Comparison of ENCODE assay signal across 36 cellular contexts in genomic region chr1:47471163-47471562, GRCh38. TPM values are rescaled to one million over a fixed set of nuclear protein-coding genes. Genes with fewer than 3 reads are reported as not detected.
DNase-seq lines count a peak whose midpoint lies in the region; ATAC-seq and TF ChIP-seq lines count a peak whose summit lies in the region.
"Had no signal": no experiment of that assay in that cellular context is flagged by ENCODE, and none has a peak within 500 bp of the region (broad histone marks: within the 10 kb centered on the region; RNA-seq: fewer than 3 reads in every experiment).

No MANE protein-coding gene starts in this region.

- intact Hi-C loops in Right ventricle myocardium inferior (cut with DNase I) = no loop called here

- H3K9me3 ChIP-seq in right atrium auricular region (no peaks in the 10 kb centered on the region), tibial nerve (no peaks in the 10 kb centered on the region)

- CTCF ChIA-PET in HEK293T (lab: Yijun Ruan, JAX) = no interaction called here

- H3K4me1 Mint-ChIP-seq in activated T-cell treated with anti-CD3 and anti-CD28 coated beads, Interleukin-2, amount 50 U/mL, for 72 hours (ENCODE audit: low read depth) = no peaks in the 10 kb centered on the region
- H3K4me1 Mint-ChIP-seq: activated CD8-positive, alpha-beta memory T cell treated with anti-CD3 and anti-CD28 coated beads, Interleukin-2, amount 10 ng/mL, durations not matched to agents 7 days and 5 days; activated naive CD8-positive, alpha-beta T cell treated with anti-CD3 and anti-CD28 coated beads, Interleukin-2, amount 50 U/mL, for 24 hours; immature natural killer cell; naive B cell; stimulated activated memory B cell treated with anti-CD40 and anti-IgM and Interleukin-4, amounts not matched to agents 10 μg/mL and 1 μg/mL and 100 μg/mL, for 72 hours had no signal

- TF ChIP-seq CTCF in right atrium auricular region (IDR thresholded peaks at IDR 0.05) (no peak), fibroblast of mammary gland (conservative IDR thresholded peaks at IDR 0.05; ENCODE audit: control insufficient read depth, insufficient read depth, low read depth, low read length) (no peak), tibial nerve (IDR thresholded peaks at IDR 0.05) (no peak)

- POLR2A ChIA-PET in HEK293T (lab: Yijun Ruan, JAX) = no interaction called here

- H3K4me1 ChIP-seq in right atrium auricular region = no peaks in the 10 kb centered on the region
- H3K4me1 ChIP-seq in tibial nerve = peaks cover 0 to 20% (median 0%) of the 10 kb centered on the region in 4 donors

- peak; percentile 28 for ATAC-seq in Right ventricle myocardium inferior
- no peak for ATAC-seq in activated T-cell treated with anti-CD3 and anti-CD28 coated beads, Interleukin-2, amount 50 U/mL, for 72 hours (replicated peaks in 1 of 2)
- ATAC-seq: activated CD4-positive, CD25-positive, alpha-beta regulatory T cell treated with anti-CD3 and anti-CD28 coated beads, Interleukin-2, amount 50 U/mL, for 24 hours; activated CD8-positive, alpha-beta memory T cell treated with anti-CD3 and anti-CD28 coated beads, Interleukin-2, amount 10 ng/mL, durations not matched to agents 7 days and 5 days; activated naive CD8-positive, alpha-beta T cell treated with anti-CD3 and anti-CD28 coated beads, Interleukin-2, amount 50 U/mL, for 24 hours; activated T-cell treated with anti-CD3 and anti-CD28 coated beads, Interleukin-2, amount 50 U/mL, for 4 hours; GM12878; PC-3; SK-N-SH treated with all-trans-retinoic acid at 6 μM for 48 hours; stimulated activated memory B cell treated with anti-CD40 and anti-IgM and Interleukin-4, amounts not matched to agents 10 μg/mL and 1 μg/mL and 100 μg/mL, for 72 hours had no signal

- H3K4me3 ChIP-seq in right atrium auricular region (no peak overlapping the region), fibroblast of mammary gland (ENCODE audit: control insufficient read depth, low read depth, low read length) (no peak overlapping the region), tibial nerve (no peak overlapping the region)
- H3K4me3 ChIP-seq: GM12878 had no signal

- no peak overlapping the region for H3K27ac Mint-ChIP-seq in activated T-cell treated with anti-CD3 and anti-CD28 coated beads, Interleukin-2, amount 50 U/mL, for 72 hours
- H3K27ac Mint-ChIP-seq: activated CD8-positive, alpha-beta memory T cell treated with anti-CD3 and anti-CD28 coated beads, Interleukin-2, amount 10 ng/mL, durations not matched to agents 7 days and 5 days; activated naive CD8-positive, alpha-beta T cell treated with anti-CD3 and anti-CD28 coated beads, Interleukin-2, amount 50 U/mL, for 24 hours; CD4-positive, alpha-beta T cell; dendritic cell treated with granulocyte-macrophage colony-stimulating factor and Interleukin-4, amounts not matched to agents 40 ng/mL and 50 ng/mL, for 4 days; immature natural killer cell; naive B cell; progenitor cell of endocrine pancreas; stimulated activated memory B cell treated with anti-CD40 and anti-IgM and Interleukin-4, amounts not matched to agents 10 μg/mL and 1 μg/mL and 100 μg/mL, for 72 hours had no signal

- no peaks in the 10 kb centered on the region for H3K36me3 Mint-ChIP-seq in activated T-cell treated with anti-CD3 and anti-CD28 coated beads, Interleukin-2, amount 50 U/mL, for 72 hours (ENCODE audit: insufficient read depth in 2 of 2)
- H3K36me3 Mint-ChIP-seq: activated CD8-positive, alpha-beta memory T cell treated with anti-CD3 and anti-CD28 coated beads, Interleukin-2, amount 10 ng/mL, durations not matched to agents 7 days and 5 days; immature natural killer cell; stimulated activated memory B cell treated with anti-CD40 and anti-IgM and Interleukin-4, amounts not matched to agents 10 μg/mL and 1 μg/mL and 100 μg/mL, for 72 hours had no signal

- H3K27ac ChIP-seq in right atrium auricular region (no peak overlapping the region), tibial nerve (peak overlapping the region in 2 of 4 donors; percentile 12 to 70)
- H3K27ac ChIP-seq: 22Rv1 had no signal

- H3K9me3 Mint-ChIP-seq in activated T-cell treated with anti-CD3 and anti-CD28 coated beads, Interleukin-2, amount 50 U/mL, for 72 hours = no peaks in the 10 kb centered on the region
- H3K9me3 Mint-ChIP-seq: activated naive CD8-positive, alpha-beta T cell treated with anti-CD3 and anti-CD28 coated beads, Interleukin-2, amount 50 U/mL, for 24 hours; activated T-cell treated with anti-CD3 and anti-CD28 coated beads, Interleukin-2, amount 50 U/mL, for 4 hours; CD4-positive, alpha-beta T cell; dendritic cell treated with granulocyte-macrophage colony-stimulating factor and Interleukin-4, amounts not matched to agents 40 ng/mL and 50 ng/mL, for 4 days; immature natural killer cell; stimulated activated memory B cell treated with anti-CD40 and anti-IgM and Interleukin-4, amounts not matched to agents 10 μg/mL and 1 μg/mL and 100 μg/mL, for 72 hours had no signal

- TF ChIP-seq EP300 in tibial nerve (IDR thresholded peaks at IDR 0.05) = peak in 1 of 2 donors; percentile 63

- no peaks in the 10 kb centered on the region for H3K27me3 ChIP-seq in right atrium auricular region
- peaks cover 0 to 8% of the 10 kb centered on the region in 2 donors for H3K27me3 ChIP-seq in tibial nerve

- TF ChIP-seq POLR2A in tibial nerve (IDR thresholded peaks at IDR 0.05) = no peak

- WGBS in tibial nerve, 2 donors = 60 to 62% methylated on average over 5 of the region's 5 CpGs

- DNase-seq in Right ventricle myocardium inferior (ENCODE audit: missing footprints) (no peak), right atrium auricular region (ENCODE audit: low spot score) (no peak), fibroblast of mammary gland (ENCODE audit: low read depth) (peak; percentile 83), mucosa of gallbladder (ENCODE audit: low spot score) (peak; percentile 29), tibial nerve (ENCODE audit: low spot score in 2 of 2) (peak; percentile 67 to 78), cortex of kidney (lab: John Stamatoyannopoulos, UW) (no peak), HEK293T (ENCODE audit: extremely low spot score) (no peak)
- no peak for DNase-seq in activated T-cell treated with anti-CD3 and anti-CD28 coated beads, Interleukin-2, amount 50 U/mL, for 72 hours
- DNase-seq: activated CD4-positive, alpha-beta T cell treated with anti-CD3 and anti-CD28 coated beads, Interleukin-2, amount 50 U/mL, for 4 hours; activated CD8-positive, alpha-beta memory T cell treated with anti-CD3 and anti-CD28 coated beads, Interleukin-2, amount 10 ng/mL, durations not matched to agents 7 days and 5 days; activated naive CD4-positive, alpha-beta T cell; activated naive CD8-positive, alpha-beta T cell treated with anti-CD3 and anti-CD28 coated beads, Interleukin-2, amount 50 U/mL, for 24 hours; activated T-cell treated with anti-CD3 and anti-CD28 coated beads, Interleukin-2, amount 50 U/mL, for 4 hours; AML-193; CD4-positive, alpha-beta T cell; central memory CD4-positive, alpha-beta T cell; immature natural killer cell; naive B cell; NCI-H1417; NCI-H2081; NCI-H524 treated with DMSO at 0.1 percent for 48 hours; NK-92 treated with Interleukin-12 subunit alpha and Interleukin-12 subunit beta, amount 100 ng/mL, for 24 hours; PC-3; substantia nigra had no signal

- H3K36me3 ChIP-seq in right atrium auricular region (no peaks in the 10 kb centered on the region), tibial nerve (no peaks in the 10 kb centered on the region)

- H3K4me3 Mint-ChIP-seq in activated T-cell treated with anti-CD3 and anti-CD28 coated beads, Interleukin-2, amount 50 U/mL, for 72 hours = no peak overlapping the region
- H3K4me3 Mint-ChIP-seq: activated CD8-positive, alpha-beta memory T cell treated with anti-CD3 and anti-CD28 coated beads, Interleukin-2, amount 10 ng/mL, durations not matched to agents 7 days and 5 days; activated naive CD8-positive, alpha-beta T cell treated with anti-CD3 and anti-CD28 coated beads, Interleukin-2, amount 50 U/mL, for 24 hours; activated T-cell treated with anti-CD3 and anti-CD28 coated beads, Interleukin-2, amount 50 U/mL, for 4 hours; CD4-positive, alpha-beta T cell; dendritic cell treated with granulocyte-macrophage colony-stimulating factor and Interleukin-4, amounts not matched to agents 40 ng/mL and 50 ng/mL, for 4 days; immature natural killer cell; naive B cell; stimulated activated memory B cell treated with anti-CD40 and anti-IgM and Interleukin-4, amounts not matched to agents 10 μg/mL and 1 μg/mL and 100 μg/mL, for 72 hours had no signal

- H3K27me3 Mint-ChIP-seq in activated T-cell treated with anti-CD3 and anti-CD28 coated beads, Interleukin-2, amount 50 U/mL, for 72 hours (ENCODE audit: low read depth) = peaks cover 17% of the 10 kb centered on the region

TF ChIP-seq in HEK293T, 16 proteins besides CTCF, POLR2A, EP300 and RAD21 (continues in another document):
- TF ChIP-seq FOXM1 (IDR thresholded peaks at IDR 0.05; ENCODE audit: borderline replicate concordance) (no peak), L3MBTL2 (conservative IDR thresholded peaks at IDR 0.05) (no peak), SP1 (IDR thresholded peaks at IDR 0.05) (no peak), PKNOX1 (IDR thresholded peaks at IDR 0.05) (no peak), LEF1 (IDR thresholded peaks at IDR 0.05; ENCODE audit: borderline replicate concordance) (no peak), SUZ12 (IDR thresholded peaks at IDR 0.05) (no peak), FOXA1 (IDR thresholded peaks at IDR 0.05) (no peak), BHLHE40 (IDR thresholded peaks at IDR 0.05; ENCODE audit: borderline replicate concordance) (no peak), ZNF384 (IDR thresholded peaks at IDR 0.05) (no peak), CTBP1 (IDR thresholded peaks at IDR 0.05; ENCODE audit: borderline replicate concordance) (no peak), HDGF (IDR thresholded peaks at IDR 0.05; ENCODE audit: borderline replicate concordance) (no peak), FOXK2 (IDR thresholded peaks at IDR 0.05) (no peak)

RNA-seq across cellular contexts. Expression of gene FOXD2, which starts 33.3 kb away (rescaled TPM):
- 0.05 TPM for total RNA-seq in Right ventricle myocardium inferior
- under 1 TPM in 1 of 2 donors, not detected in 1; 0.04 TPM for total RNA-seq in right atrium auricular region
- 0.26 TPM for total RNA-seq in mucosa of gallbladder
- 10 to 100 TPM; 11.7 to 34.7 (median 27.6) TPM for total RNA-seq in tibial nerve
- under 1 TPM; 0.14 to 0.28 TPM for total RNA-seq in activated T-cell treated with anti-CD3 and anti-CD28 coated beads, Interleukin-2, amount 50 U/mL, for 72 hours

RNA-seq across cellular contexts. Expression of gene FOXE3, which starts 55.1 kb away (rescaled TPM):
- total RNA-seq in Right ventricle myocardium inferior = not detected
- not detected for total RNA-seq in right atrium auricular region
- not detected for total RNA-seq in mucosa of gallbladder
- total RNA-seq in tibial nerve = under 1 TPM in 2 of 4 donors, not detected in 2; 0.21 to 0.98 TPM
- not detected for total RNA-seq in activated T-cell treated with anti-CD3 and anti-CD28 coated beads, Interleukin-2, amount 50 U/mL, for 72 hours
- total RNA-seq: activated CD8-positive, alpha-beta memory T cell treated with anti-CD3 and anti-CD28 coated beads, Interleukin-2, amount 10 ng/mL, durations not matched to agents 7 days and 5 days; activated T-cell treated with anti-CD3 and anti-CD28 coated beads, Interleukin-2, amount 50 U/mL, for 4 hours; CD4-positive, alpha-beta T cell; glomerular endothelial cell; GM12878; HepG2; PC-3; progenitor cell of endocrine pancreas; skeletal muscle tissue; T-helper 2 cell treated with Interferon-gamma antibody and Interleukin-4, amounts not matched to agents 100 ng/mL and 5 ng/mL, for 36 hours; urinary bladder had no signal

Comparison
In these comparisons a context has a peak if more than half of its experiments do, and no peak if none do; other contexts are left out.
1. DNase-seq: peak in fibroblast of mammary gland (single experiment), mucosa of gallbladder (single experiment) and tibial nerve (2 of 2); none in Right ventricle myocardium inferior (single experiment), right atrium auricular region (single experiment), cortex of kidney (single experiment), HEK293T (single experiment) and activated T-cell treated with anti-CD3 and anti-CD28 coated beads, Interleukin-2, amount 50 U/mL, for 72 hours (0 of 2).
2. RNA of gene FOXD2, which starts 33.3 kb away (total RNA-seq): 11.7 to 34.7 TPM in tibial nerve; 0.14 to 0.28 TPM in activated T-cell treated with anti-CD3 and anti-CD28 coated beads, Interleukin-2, amount 50 U/mL, for 72 hours, 0.26 TPM in mucosa of gallbladder (single experiment), 0.05 TPM in Right ventricle myocardium inferior (single experiment) and 0.04 TPM in right atrium auricular region; every median in the first group is over 4 times any median in the second.